Comparison of ENCODE assay signal across 8 cellular contexts in genomic region chr16:53435066-53435688, GRCh38. TPM values are rescaled to one million over a fixed set of nuclear protein-coding genes. Genes with fewer than 3 reads are reported as not detected.
DNase-seq lines count a peak whose midpoint lies in the region; ATAC-seq, FAIRE-seq and TF ChIP-seq lines count a peak whose summit lies in the region.

No MANE protein-coding gene starts in this region.

- intact Hi-C loops in lower lobe of right lung (cut with DNase I): no loop called here

- no peaks in the 10 kb centered on the region for H3K27me3 ChIP-seq in BLaER1 treated with 17β-estradiol and CSF1 and Interleukin-3, amounts not matched to agents 10 nM and 100 nM
- no peaks in the 10 kb centered on the region for H3K27me3 ChIP-seq in ectodermal cell (ENCODE audit: control insufficient read depth, insufficient read depth, low read length, poor library complexity, severe bottlenecking)
- H3K27me3 ChIP-seq in lower lobe of right lung (ENCODE audit: low read depth): no peaks in the 10 kb centered on the region

- no peak for TF ChIP-seq CTCF in lower lobe of right lung (IDR thresholded peaks at IDR 0.05)

- DNase-seq in GM19239 (ENCODE audit: insufficient read length, low spot score): peak; percentile 69
- DNase-seq in NCI-H526 treated with DMSO at 0.1 percent for 48 hours (lab: John Stamatoyannopoulos, UW): peak; percentile 28
- peak; percentile 24 to 33 for DNase-seq in activated CD4-positive, alpha-beta T cell treated with anti-CD3 and anti-CD28 coated beads, Interleukin-2, amount 50 U/mL, for 4 hours
- peak; percentile 74 for DNase-seq in lower lobe of right lung
- DNase-seq in stimulated activated CD4-positive, alpha-beta T cell treated with anti-CD3 and anti-CD28 coated beads, TNF-alpha, amount 100 ng/mL, for 24 hours (ENCODE audit: low read depth in 3 of 3): peak; percentile 15 to 33 (median 21)

- ATAC-seq in HG03442 (IDR thresholded peaks at IDR 0.05; ENCODE audit: unreplicated experiment) (peak; percentile 87), lower lobe of right lung (peak; percentile 90 to 93)

- H3K9me3 ChIP-seq in BLaER1 treated with 17β-estradiol and CSF1 and Interleukin-3, amounts not matched to agents 10 nM and 100 nM (replicated peaks in 1 of 11): no peaks in the 10 kb centered on the region
- no peaks in the 10 kb centered on the region for H3K9me3 ChIP-seq in ectodermal cell (ENCODE audit: control insufficient read depth, low read length)
- no peaks in the 10 kb centered on the region for H3K9me3 ChIP-seq in lower lobe of right lung

- H3K4me1 ChIP-seq in BLaER1 treated with 17β-estradiol and CSF1 and Interleukin-3, amounts not matched to agents 10 nM and 100 nM: peaks cover 13 to 28% (median 23%) of the 10 kb centered on the region in 10 experiments
- H3K4me1 ChIP-seq in ectodermal cell (ENCODE audit: control insufficient read depth, insufficient read depth, low read length): peaks cover 5% of the 10 kb centered on the region
- H3K4me1 ChIP-seq in lower lobe of right lung: peaks cover 21% of the 10 kb centered on the region

- peaks cover 6 to 30% (median 19%) of the 10 kb centered on the region in 11 experiments; a peak in 20 of 22 replicates for H3K36me3 ChIP-seq in BLaER1 treated with 17β-estradiol and CSF1 and Interleukin-3, amounts not matched to agents 10 nM and 100 nM
- H3K36me3 ChIP-seq in ectodermal cell (ENCODE audit: control insufficient read depth, insufficient read depth, low read length) (no peaks in the 10 kb centered on the region), lower lobe of right lung (peaks cover 1% of the 10 kb centered on the region)

- 1% methylated on average over 28 of the region's 28 CpGs for WGBS in ectodermal cell, 2 experiments

- peaks cover 0 to 30% (median 14%) of the 10 kb centered on the region in 11 experiments; a peak in 15 of 22 replicates for H4K20me1 ChIP-seq in BLaER1 treated with 17β-estradiol and CSF1 and Interleukin-3, amounts not matched to agents 10 nM and 100 nM

- H3K27ac ChIP-seq in BLaER1 treated with 17β-estradiol and CSF1 and Interleukin-3, amounts not matched to agents 10 nM and 100 nM: peak overlapping the region; percentile 83 to 99 (median 94)
- H3K27ac ChIP-seq in ectodermal cell (ENCODE audit: insufficient read depth, low read depth, low read length, poor library complexity, severe bottlenecking) (peak overlapping the region; percentile 62), lower lobe of right lung (peak overlapping the region; percentile 99)

- peak; percentile 99 for FAIRE-seq in GM19239 (lab: Jason Lieb, UNC)

- peak overlapping the region; percentile 77 to 99 (median 92) for H3K4me3 ChIP-seq in BLaER1 treated with 17β-estradiol and CSF1 and Interleukin-3, amounts not matched to agents 10 nM and 100 nM
- H3K4me3 ChIP-seq in ectodermal cell (ENCODE audit: insufficient read depth, low read depth, low read length) (peak overlapping the region; percentile 97), lower lobe of right lung (peak overlapping the region; percentile 98)

- peak overlapping the region; percentile 90 to 99 (median 95) for H3K9ac ChIP-seq in BLaER1 treated with 17β-estradiol and CSF1 and Interleukin-3, amounts not matched to agents 10 nM and 100 nM

- peak overlapping the region; percentile 72 to 97 (median 85) for H3K4me2 ChIP-seq in BLaER1 treated with 17β-estradiol and CSF1 and Interleukin-3, amounts not matched to agents 10 nM and 100 nM

RNA-seq across cellular contexts. Expression of gene RBL2, which starts 0.9 kb away (rescaled TPM):
- 40.7 TPM for polyA plus RNA-seq in ectodermal cell (2013, experiment 1 of 4)
- polyA plus RNA-seq in ectodermal cell (2013, experiment 2 of 4): 41.3 TPM
- polyA plus RNA-seq in ectodermal cell (2013, experiment 3 of 4): 32.0 TPM
- 34.7 TPM for polyA plus RNA-seq in ectodermal cell (2013, experiment 4 of 4)
- 96.5 TPM for total RNA-seq in lower lobe of right lung

Comparison
In these comparisons a context has a peak if more than half of its experiments do, and no peak if none do; other contexts are left out.
1. Peak in every context shown above with its lines: DNase-seq, ATAC-seq, H3K4me3 ChIP-seq and H3K27ac ChIP-seq.
2. DNase-seq: peak in every context shown above with its lines; median percentile 74 in lower lobe of right lung; 69 in GM19239; 28 in activated CD4-positive, alpha-beta T cell treated with anti-CD3 and anti-CD28 coated beads, Interleukin-2, amount 50 U/mL, for 4 hours; 28 in NCI-H526 treated with DMSO at 0.1 percent for 48 hours; 21 in stimulated activated CD4-positive, alpha-beta T cell treated with anti-CD3 and anti-CD28 coated beads, TNF-alpha, amount 100 ng/mL, for 24 hours.